Comparison of ENCODE assay signal across 1 cellular context in genomic region chr6:29011276-29011734, GRCh38.
TF ChIP-seq lines count a peak whose summit lies in the region.

No MANE protein-coding gene starts in this region.

TF ChIP-seq in K562, 482 proteins besides CTCF, POLR2A, EP300 and RAD21 (continued from another document and continues in another):
- TF ChIP-seq YY1 (IDR thresholded peaks at IDR 0.05; ENCODE audit: borderline replicate concordance in 1 of 3, control insufficient read depth in 1 of 3, extremely low read depth in 1 of 3, insufficient read depth in 3 of 3, insufficient read length in 1 of 3, insufficient replicate concordance in 2 of 3, low read depth in 1 of 3, low read length in 2 of 3): peak in 1 of 3 experiments; percentile 47
- no peak for TF ChIP-seq GABPB1 (CRISPR knock-in tag; IDR thresholded peaks at IDR 0.05)
- TF ChIP-seq NCOA4 (IDR thresholded peaks at IDR 0.05; ENCODE audit: partially characterized antibody): no peak
- no peak for TF ChIP-seq PML (IDR thresholded peaks at IDR 0.05; ENCODE audit: low read length)
- 0 out of 2 replicates have a peak, but pooled peaks have one; percentile 28 for TF ChIP-seq GABPA (tag; conservative IDR thresholded peaks at IDR 0.05; ENCODE audit: low read depth)
- TF ChIP-seq ZNF561 (CRISPR knock-in tag; conservative IDR thresholded peaks at IDR 0.05): no peak
- no peak for TF ChIP-seq PTBP1 (IDR thresholded peaks at IDR 0.05; ENCODE audit: low read depth, low read length)
- TF ChIP-seq MAFK (IDR thresholded peaks at IDR 0.05; ENCODE audit: low read length): no peak
- no peak for TF ChIP-seq KAT2B (IDR thresholded peaks at IDR 0.05; ENCODE audit: low read depth, low read length)
- TF ChIP-seq E4F1 (CRISPR knock-in tag; IDR thresholded peaks at IDR 0.05; ENCODE audit: borderline replicate concordance): no peak
- TF ChIP-seq NFIC (IDR thresholded peaks at IDR 0.05): no peak
- no peak for TF ChIP-seq ARID2 (IDR thresholded peaks at IDR 0.05)
- no peak for TF ChIP-seq PHB2 (IDR thresholded peaks at IDR 0.05; ENCODE audit: low read depth)
- no peak for TF ChIP-seq ZBTB43 (CRISPR knock-in tag; IDR thresholded peaks at IDR 0.05)
- TF ChIP-seq RAD51 (IDR thresholded peaks at IDR 0.05; ENCODE audit: borderline replicate concordance, low read depth): no peak
- TF ChIP-seq IFI16 (CRISPR knock-in tag; IDR thresholded peaks at IDR 0.05): no peak
- TF ChIP-seq MAFG (tag; conservative IDR thresholded peaks at IDR 0.05): no peak
- TF ChIP-seq SMARCC2 (IDR thresholded peaks at IDR 0.05; ENCODE audit: low read depth): no peak
- TF ChIP-seq CREB5 (CRISPR knock-in tag; IDR thresholded peaks at IDR 0.05): no peak
- no peak for TF ChIP-seq ZNF124 (CRISPR knock-in tag; IDR thresholded peaks at IDR 0.05)
- TF ChIP-seq ZNF384 (IDR thresholded peaks at IDR 0.05; ENCODE audit: low read depth, low read length): no peak
- TF ChIP-seq PCBP1 (IDR thresholded peaks at IDR 0.05; ENCODE audit: low read depth, low read length, poor library complexity, severe bottlenecking): no peak
- TF ChIP-seq RBM17 (IDR thresholded peaks at IDR 0.05; ENCODE audit: borderline replicate concordance, low read depth, low read length): no peak
- TF ChIP-seq CREBBP (IDR thresholded peaks at IDR 0.05; ENCODE audit: low read depth, low read length): no peak
- no peak for TF ChIP-seq SMAD1 (IDR thresholded peaks at IDR 0.05; ENCODE audit: low read depth, low read length, partially characterized antibody)
- TF ChIP-seq MCM2 (IDR thresholded peaks at IDR 0.05; ENCODE audit: low read depth): no peak
- no peak for TF ChIP-seq KDM5B (IDR thresholded peaks at IDR 0.05; ENCODE audit: insufficient replicate concordance, low read depth, low read length)
- no peak for TF ChIP-seq THRA (IDR thresholded peaks at IDR 0.05)
- no peak for TF ChIP-seq ZNF511 (CRISPR knock-in tag; IDR thresholded peaks at IDR 0.05)
- no peak for TF ChIP-seq USF1 (CRISPR knock-in tag; IDR thresholded peaks at IDR 0.05)
- TF ChIP-seq E2F6 (IDR thresholded peaks at IDR 0.05; ENCODE audit: borderline replicate concordance in 1 of 2, extremely low read depth in 1 of 2, insufficient read depth in 1 of 2, insufficient read length in 1 of 2, low read depth in 1 of 2, low read length in 1 of 2, poor library complexity in 1 of 2, severe bottlenecking in 1 of 2): peak; percentile 56 to 73
- TF ChIP-seq HMG20A (CRISPR knock-in tag; conservative IDR thresholded peaks at IDR 0.05): no peak
- no peak for TF ChIP-seq E2F4 (CRISPR knock-in tag; IDR thresholded peaks at IDR 0.05; ENCODE audit: low read depth)
- no peak for TF ChIP-seq MEIS2 (IDR thresholded peaks at IDR 0.05; ENCODE audit: partially characterized antibody)
- no peak for TF ChIP-seq ZNF431 (CRISPR knock-in tag; IDR thresholded peaks at IDR 0.05)
- no peak for TF ChIP-seq ZKSCAN1 (IDR thresholded peaks at IDR 0.05; ENCODE audit: low read depth, low read length)
- TF ChIP-seq ZNF444 (CRISPR knock-in tag; IDR thresholded peaks at IDR 0.05): no peak
- no peak for TF ChIP-seq ZNF395 (CRISPR knock-in tag; IDR thresholded peaks at IDR 0.05)
- no peak for TF ChIP-seq DNMT1 (IDR thresholded peaks at IDR 0.05)
- no peak for TF ChIP-seq ILF3 (IDR thresholded peaks at IDR 0.05; ENCODE audit: borderline replicate concordance)
- TF ChIP-seq CBFB (CRISPR knock-in tag; IDR thresholded peaks at IDR 0.05): no peak
- TF ChIP-seq NCOA1 (IDR thresholded peaks at IDR 0.05; ENCODE audit: low read depth): no peak
- TF ChIP-seq TEAD1 (CRISPR knock-in tag; IDR thresholded peaks at IDR 0.05): no peak
- TF ChIP-seq MXI1 (IDR thresholded peaks at IDR 0.05; ENCODE audit: low read depth, low read length): 0 out of 2 replicates have a peak, but pooled peaks have one; percentile 57
- TF ChIP-seq ZNF212 (CRISPR knock-in tag; IDR thresholded peaks at IDR 0.05): no peak
- TF ChIP-seq UBTF (IDR thresholded peaks at IDR 0.05; ENCODE audit: borderline replicate concordance in 1 of 2, low read depth in 2 of 2, low read length in 2 of 2): peak in 1 of 2 experiments; percentile 65; a peak in 1 of 4 replicates
- no peak for TF ChIP-seq ARID4B (CRISPR knock-in tag; IDR thresholded peaks at IDR 0.05)
- TF ChIP-seq RBFOX2 (IDR thresholded peaks at IDR 0.05; ENCODE audit: low read depth, low read length): 0 out of 2 replicates have a peak, but pooled peaks have one; percentile 27
- no peak for TF ChIP-seq TAF9B (IDR thresholded peaks at IDR 0.05; ENCODE audit: partially characterized antibody)
- no peak for TF ChIP-seq BRCA1 (IDR thresholded peaks at IDR 0.05)
- no peak for TF ChIP-seq BRCA1 (CRISPR knock-in tag; IDR thresholded peaks at IDR 0.05)
